17 cellular contexts compared by ENCODE assay signal in genomic region chr11:133810766-133811165, GRCh38. TPM values are rescaled to one million over a fixed set of nuclear protein-coding genes. Genes with fewer than 3 reads are reported as not detected.
A peak's percentile ranks its signal among the peaks of the same experiment; 100 is the strongest.
DNase-seq lines count a peak whose midpoint lies in the region; ATAC-seq and TF ChIP-seq lines count a peak whose summit lies in the region.
"Had no signal": no experiment of that assay in that cellular context is flagged by ENCODE, and none has a peak within 500 bp of the region (broad histone marks: within the 10 kb centered on the region; RNA-seq: fewer than 3 reads in every experiment).

No MANE protein-coding gene starts in this region.

- no peaks in the 10 kb centered on the region for H3F3A ChIP-seq in neural cell (ENCODE audit: insufficient read depth, low read length, poor library complexity, severe bottlenecking)

- no peak overlapping the region for H3K9ac ChIP-seq in neural cell (ENCODE audit: low read length)

- no peaks in the 10 kb centered on the region for H4K20me1 ChIP-seq in neural cell (ENCODE audit: insufficient read depth)

- WGBS in thyroid gland, 2 donors: 81 to 88% methylated on average over 7 of the region's 7 CpGs

- H3K4me3 ChIP-seq in right atrium auricular region (no peak overlapping the region), neural cell (ENCODE audit: low read length) (no peak overlapping the region), thyroid gland (replicated peaks in 1 of 3) (no peak overlapping the region)

- TF ChIP-seq POLR2A in thyroid gland (IDR thresholded peaks at IDR 0.05): no peak

- H3K4me2 ChIP-seq in neural cell (ENCODE audit: low read length): no peak overlapping the region

- H3K27me3 ChIP-seq in right atrium auricular region (no peaks in the 10 kb centered on the region), neural cell (ENCODE audit: insufficient read depth, low read depth, low read length) (no peaks in the 10 kb centered on the region), thyroid gland (no peaks in the 10 kb centered on the region)

- no peak overlapping the region for H2AFZ ChIP-seq in neural cell (ENCODE audit: low read depth, low read length)

- H3K27ac ChIP-seq in right atrium auricular region: no peak overlapping the region
- H3K27ac ChIP-seq in neural cell (ENCODE audit: low read length): no peak overlapping the region
- no peak overlapping the region for H3K27ac ChIP-seq in thyroid gland

- H3K9me2 ChIP-seq in neural cell (ENCODE audit: insufficient read depth, low read length): no peaks in the 10 kb centered on the region

- intact Hi-C loops in left ventricle myocardium superior (cut with micrococcal nuclease) (no loop called here), thyroid gland (cut with DNase I) (no loop called here)

- no peak for ATAC-seq in left ventricle myocardium superior
- ATAC-seq in GM19035 (IDR thresholded peaks at IDR 0.05; ENCODE audit: unreplicated experiment): no peak

- peak; percentile 34 for DNase-seq in right atrium auricular region (ENCODE audit: low spot score)
- no peak for DNase-seq in left ventricle myocardium superior
- peak; percentile 72 for DNase-seq in NCI-H82 treated with DMSO at 0.1 percent for 48 hours (lab: John Stamatoyannopoulos, UW; ENCODE audit: unreplicated experiment)
- DNase-seq in NCI-H2227 (lab: John Stamatoyannopoulos, UW; ENCODE audit: unreplicated experiment): no peak
- no peak for DNase-seq in thyroid gland
- DNase-seq: 8988T; AML-193; Calu3; CD4-positive, alpha-beta T cell; DMS79; HCEC 1CT; HFFc6 had no signal

- no peaks in the 10 kb centered on the region for H3K9me3 ChIP-seq in right atrium auricular region
- no peaks in the 10 kb centered on the region for H3K9me3 ChIP-seq in neural cell (ENCODE audit: low read length)
- H3K9me3 ChIP-seq in thyroid gland: no peaks in the 10 kb centered on the region

- H3K4me1 ChIP-seq in right atrium auricular region: peaks cover 0 to 10% of the 10 kb centered on the region in 2 donors
- H3K4me1 ChIP-seq in thyroid gland: no peaks in the 10 kb centered on the region

- no peak for TF ChIP-seq RAD21 in neural cell (conservative IDR thresholded peaks at IDR 0.05)

- no peaks in the 10 kb centered on the region for H3K79me2 ChIP-seq in neural cell (replicated peaks; ENCODE audit: insufficient read depth, low read length)

- H3K36me3 ChIP-seq in right atrium auricular region (no peaks in the 10 kb centered on the region), neural cell (ENCODE audit: insufficient read depth, low read length) (no peaks in the 10 kb centered on the region), thyroid gland (no peaks in the 10 kb centered on the region)

- no peak for TF ChIP-seq EP300 in neural cell (conservative IDR thresholded peaks at IDR 0.05; ENCODE audit: poor library complexity, severe bottlenecking)

- no peak for TF ChIP-seq CTCF in right atrium auricular region (IDR thresholded peaks at IDR 0.05)
- TF ChIP-seq CTCF in neural cell (IDR thresholded peaks at IDR 0.05; ENCODE audit: poor library complexity, severe bottlenecking): no peak
- TF ChIP-seq CTCF in thyroid gland (IDR thresholded peaks at IDR 0.05): no peak

TF ChIP-seq in neural cell, 6 proteins besides CTCF, POLR2A, EP300 and RAD21:
- TF ChIP-seq POLR2AphosphoS5 (IDR thresholded peaks at IDR 0.05) (peak; percentile 8), REST (IDR thresholded peaks at IDR 0.05; ENCODE audit: borderline replicate concordance) (no peak)

RNA-seq across cellular contexts. Expression of gene SPATA19, which starts 34.5 kb away (rescaled TPM):
- not detected for total RNA-seq in right atrium auricular region
- total RNA-seq in left ventricle myocardium superior: not detected
- polyA plus RNA-seq in neural cell: not detected in 2 replicates
- polyA minus RNA-seq in neural cell: not detected in 2 replicates
- under 1 TPM in 1 of 4 donors, not detected in 3; 0.94 TPM for total RNA-seq in thyroid gland
- total RNA-seq: Calu3; CD4-positive, alpha-beta T cell; G401; H4; HFFc6; HT1080 had no signal

Comparison
In these comparisons a context has a peak if more than half of its experiments do, and no peak if none do; other contexts are left out.
1. DNase-seq: peak in right atrium auricular region (single experiment) and NCI-H82 treated with DMSO at 0.1 percent for 48 hours (single experiment); none in left ventricle myocardium superior (single experiment), NCI-H2227 (single experiment) and thyroid gland (0 of 2).